ENCODE assay signal across 21 cellular contexts in genomic region chr18:65035701-65036100, GRCh38.
A peak's percentile ranks its signal among the peaks of the same experiment; 100 is the strongest.
DNase-seq lines count a peak whose midpoint lies in the region; ATAC-seq and TF ChIP-seq lines count a peak whose summit lies in the region.
"Had no signal": no experiment of that assay in that cellular context is flagged by ENCODE, and none has a peak within 500 bp of the region (broad histone marks: within the 10 kb centered on the region; RNA-seq: fewer than 3 reads in every experiment).

No MANE protein-coding gene starts in this region.

- intact Hi-C loops in A673 (cut with micrococcal nuclease; ENCODE audit: unreplicated experiment) = no loop called here

- TF ChIP-seq CTCF in A673 (conservative IDR thresholded peaks at IDR 0.05; ENCODE audit: low read depth, low read length) = no peak

- H3K36me3 ChIP-seq in A673 (ENCODE audit: insufficient read depth, low read length, poor library complexity, severe bottlenecking) = no peaks in the 10 kb centered on the region
- H3K36me3 ChIP-seq: BLaER1, HAP-1 had no signal

- no peak overlapping the region for H3K4me3 ChIP-seq in A673 (ENCODE audit: low read depth, low read length, poor library complexity, severe bottlenecking)
- H3K4me3 ChIP-seq: BLaER1, GM12878, HAP-1 had no signal

- no peak for ATAC-seq in SK-N-SH treated with all-trans-retinoic acid at 6 μM for 48 hours
- ATAC-seq: CD8-positive, alpha-beta T cell; GM12878 had no signal

- in situ Hi-C loops in ACHN (cut with HindIII; ENCODE audit: low pct_ligation_motif_present, low pct_unique_long_range_greater_than_20kb, low sequenced_read_pairs) = no loop called here

- DNase-seq in A673 (ENCODE audit: low spot score) (peak; percentile 4), NCI-H69 (lab: John Stamatoyannopoulos, UW) (peak; percentile 59), SK-N-DZ (ENCODE audit: low spot score) (peak; percentile 74), ACHN (no peak), T-helper 2 cell (no peak), medulla oblongata (ENCODE audit: extremely low spot score) (no peak)
- no peak for DNase-seq in activated CD4-positive, alpha-beta T cell treated with anti-CD3 and anti-CD28 coated beads for 1 hour
- DNase-seq: CD4-positive, CD25-positive, alpha-beta regulatory T cell; CD8-positive, alpha-beta T cell; DMS 273 treated with DMSO at 0.1 percent for 48 hours; DMS79; EL; GDM1; GOT3; HFFc6 had no signal

- H3K27me3 ChIP-seq in A673 (replicated peaks; ENCODE audit: insufficient read depth, low read depth, low read length, poor library complexity) = no peaks in the 10 kb centered on the region
- H3K27me3 ChIP-seq: BLaER1 had no signal

- H3K9me3 ChIP-seq in A673 (ENCODE audit: low read depth, low read length, poor library complexity, severe bottlenecking) = no peaks in the 10 kb centered on the region
- H3K9me3 ChIP-seq: BLaER1, HAP-1 had no signal

- BruUV-seq in A673 (replicated peaks; lab: Mats Ljungman, UMichigan) = no TSS peak

- no peaks in the 10 kb centered on the region for H3K4me1 ChIP-seq in A673 (ENCODE audit: insufficient read depth, low read length, poor library complexity, severe bottlenecking)
- H3K4me1 ChIP-seq: BLaER1, HAP-1 had no signal

- CTCF ChIA-PET in A673 (lab: Charles Lee) = no interaction called here

- POLR2A ChIA-PET in A673 (lab: Charles Lee; ENCODE audit: low non-redundant PET) = no interaction called here

- no peak overlapping the region for H3K27ac ChIP-seq in A673 (ENCODE audit: low read depth, low read length, poor library complexity, severe bottlenecking)
- H3K27ac ChIP-seq: 22Rv1, BLaER1, C4-2B had no signal

TF ChIP-seq in SK-N-SH treated with all-trans-retinoic acid at 6 μM for 48 hours, 23 proteins besides CTCF, POLR2A, EP300 and RAD21:
- TF ChIP-seq ZNF565 (CRISPR knock-in tag; conservative IDR thresholded peaks at IDR 0.05; ENCODE audit: low read depth) (no peak), TSHZ2 (CRISPR knock-in tag; IDR thresholded peaks at IDR 0.05) (peak; percentile 83; the same call in 1 of the 2 replicates), RARB (CRISPR knock-in tag; IDR thresholded peaks at IDR 0.05) (no peak), ESRRG (CRISPR knock-in tag; IDR thresholded peaks at IDR 0.05) (no peak), TCF4 (CRISPR knock-in tag; IDR thresholded peaks at IDR 0.05; ENCODE audit: borderline replicate concordance) (peak; percentile 87), ZFP30 (CRISPR knock-in tag; IDR thresholded peaks at IDR 0.05) (no peak), ISL1 (CRISPR knock-in tag; IDR thresholded peaks at IDR 0.05) (peak; percentile 57; the same call in 1 of the 2 replicates)

Comparison
In these comparisons a context has a peak if more than half of its experiments do, and no peak if none do; other contexts are left out.
1. DNase-seq: peak in A673 (single experiment), NCI-H69 (single experiment) and SK-N-DZ (single experiment); none in ACHN (single experiment), activated CD4-positive, alpha-beta T cell treated with anti-CD3 and anti-CD28 coated beads for 1 hour (single experiment), T-helper 2 cell (0 of 5) and medulla oblongata (single experiment).